ENCODE assay signal across 11 cellular contexts in genomic region chr1:117077267-117077666, GRCh38. TPM values are rescaled to one million over a fixed set of nuclear protein-coding genes. Genes with fewer than 3 reads are reported as not detected.
A peak's percentile ranks its signal among the peaks of the same experiment; 100 is the strongest.
DNase-seq lines count a peak whose midpoint lies in the region; ATAC-seq, FAIRE-seq and TF ChIP-seq lines count a peak whose summit lies in the region.
"Had no signal": no experiment of that assay in that cellular context is flagged by ENCODE, and none has a peak within 500 bp of the region (broad histone marks: within the 10 kb centered on the region; RNA-seq: fewer than 3 reads in every experiment).

No MANE protein-coding gene starts in this region.

- H3K9me2 ChIP-seq in Karpas-422 (replicated peaks; ENCODE audit: insufficient read depth, low read length): no peaks in the 10 kb centered on the region

- no TSS peak for BruUV-seq in K562 (replicated peaks; lab: Mats Ljungman, UMichigan)

- H3K79me2 ChIP-seq in K562 (ENCODE audit: control insufficient read depth, insufficient read depth, low read length): no peaks in the 10 kb centered on the region
- H3K79me2 ChIP-seq in Karpas-422 (ENCODE audit: low read length): peaks cover 19% of the 10 kb centered on the region; the same call in 1 of the 2 replicates

- no peak for TF ChIP-seq CTCF in RWPE1 (conservative IDR thresholded peaks at IDR 0.05; ENCODE audit: low read depth)
- TF ChIP-seq CTCF in K562 (IDR thresholded peaks at IDR 0.05 in 2 of 3, conservative IDR thresholded peaks at IDR 0.05 in 1 of 3; ENCODE audit: insufficient read depth in 2 of 3, low read depth in 1 of 3, low read length in 3 of 3): no peak
- no peak for TF ChIP-seq CTCF in psoas muscle (IDR thresholded peaks at IDR 0.05)
- no peak for TF ChIP-seq CTCF in spleen (IDR thresholded peaks at IDR 0.05 in 8 of 11, conservative IDR thresholded peaks at IDR 0.05 in 3 of 11)
- TF ChIP-seq CTCF in GM20000 (IDR thresholded peaks at IDR 0.05; ENCODE audit: extremely low read depth, missing control alignments): no peak

- H3K9ac ChIP-seq in K562 (ENCODE audit: insufficient read depth in 1 of 2, low read depth in 2 of 2, low read length in 2 of 2): no peak overlapping the region
- no peak overlapping the region for H3K9ac ChIP-seq in Karpas-422 (ENCODE audit: low read length)

- H3K4me1 ChIP-seq in K562 (replicated peaks in 1 of 2; ENCODE audit: control insufficient read depth in 2 of 2, insufficient read depth in 2 of 2, low read length in 2 of 2): no peaks in the 10 kb centered on the region
- no peaks in the 10 kb centered on the region for H3K4me1 ChIP-seq in psoas muscle
- H3K4me1 ChIP-seq in spleen: no peaks in the 10 kb centered on the region
- H3K4me1 ChIP-seq in Karpas-422 (ENCODE audit: low read length): no peaks in the 10 kb centered on the region
- H3K4me1 ChIP-seq: upper lobe of left lung had no signal

- in situ Hi-C loops in K562 (cut with MboI): loop anchor here (5.0 kb wide), 1 partner anchor 210 kb away; no protein-coding TSS in a partner anchor
- in situ Hi-C loops in KBM-7 (cut with MboI; ENCODE audit: low pct_unique_long_range_greater_than_20kb, low sequenced_read_pairs): loop anchor here (25.0 kb wide), 1 partner anchor 210 kb away; no protein-coding TSS in a partner anchor

- TF ChIP-seq EP300 in K562 (IDR thresholded peaks at IDR 0.05; ENCODE audit: low read length): no peak

- POLR2A ChIA-PET in RWPE1 (lab: Yijun Ruan, JAX; ENCODE audit: low non-redundant PET): no interaction called here
- POLR2A ChIA-PET in K562 (lab: Yijun Ruan, JAX): interaction anchor here (0.9 to 1.3 kb wide), 2 partner anchors 9 to 17 kb away, joined by 3 read pairs; partner anchors contain the start of gene TTF2

- H3K27ac ChIP-seq in RWPE1 (no peak overlapping the region), K562 (ENCODE audit: extremely low read depth, low read depth, low read length) (no peak overlapping the region), psoas muscle (no peak overlapping the region), spleen (no peak overlapping the region), Karpas-422 (ENCODE audit: low read length) (no peak overlapping the region)
- H3K27ac ChIP-seq: upper lobe of left lung had no signal

- H3K36me3 ChIP-seq in K562 (ENCODE audit: control insufficient read depth, insufficient read depth, low read length) (peaks cover 92% of the 10 kb centered on the region), psoas muscle (ENCODE audit: insufficient read depth in 1 of 2, low read depth in 1 of 2) (peaks cover 0 to 69% of the 10 kb centered on the region in 2 donors), spleen (peaks cover 0 to 100% (median 71%) of the 10 kb centered on the region in 6 donors), Karpas-422 (ENCODE audit: insufficient read depth, low read length) (peaks cover 82% of the 10 kb centered on the region)

- H3K4me2 ChIP-seq in K562 (ENCODE audit: insufficient read depth, low read length) (no peak overlapping the region), Karpas-422 (ENCODE audit: low read depth, low read length, poor library complexity, severe bottlenecking) (no peak overlapping the region)
- H3K4me2 ChIP-seq: GM23338 had no signal

- H3K9me1 ChIP-seq in K562 (ENCODE audit: control insufficient read depth, insufficient read depth, low read length): no peaks in the 10 kb centered on the region

- no peak for FAIRE-seq in K562 (lab: Jason Lieb, UNC)

- no peak for TF ChIP-seq RAD21 in K562 (CRISPR knock-in tag; conservative IDR thresholded peaks at IDR 0.05 in 1 of 2, IDR thresholded peaks at IDR 0.05 in 1 of 2)

- H2AFZ ChIP-seq in K562 (ENCODE audit: low read depth, low read length): no peak overlapping the region
- no peak overlapping the region for H2AFZ ChIP-seq in Karpas-422 (ENCODE audit: low read length)
- H2AFZ ChIP-seq: GM23338 had no signal

- peak; percentile 86 for DNase-seq in EL
- peak; percentile 73 for DNase-seq in RWPE1 (ENCODE audit: low spot score)
- DNase-seq in K562 (ENCODE audit: extremely low read depth in 1 of 4, low spot score in 3 of 4): no peak
- no peak for DNase-seq in psoas muscle
- DNase-seq in spleen: no peak
- no peak for DNase-seq in Karpas-422
- DNase-seq in GM20000 (ENCODE audit: low spot score): no peak
- DNase-seq in KBM-7: no peak
- DNase-seq: upper lobe of left lung had no signal

- no peak for TF ChIP-seq POLR2A in K562 (conservative IDR thresholded peaks at IDR 0.05)
- no peak for TF ChIP-seq POLR2A in spleen (IDR thresholded peaks at IDR 0.05)

- H3K27me3 ChIP-seq in K562 (ENCODE audit: control insufficient read depth in 2 of 2, insufficient read depth in 2 of 2, low read length in 2 of 2) (no peaks in the 10 kb centered on the region), psoas muscle (ENCODE audit: insufficient read depth in 3 of 3, low read length in 2 of 3) (no peaks in the 10 kb centered on the region), spleen (replicated peaks in 1 of 7) (no peaks in the 10 kb centered on the region), Karpas-422 (ENCODE audit: low read length) (no peaks in the 10 kb centered on the region)
- H3K27me3 ChIP-seq: upper lobe of left lung had no signal

- H3K4me3 ChIP-seq in K562 (no peak overlapping the region), psoas muscle (no peak overlapping the region), spleen (no peak overlapping the region), Karpas-422 (ENCODE audit: low read length) (no peak overlapping the region)
- H3K4me3 ChIP-seq: GM23338, upper lobe of left lung had no signal

- H3K9me3 ChIP-seq in K562 (replicated peaks; ENCODE audit: control insufficient read depth, insufficient read depth, low read depth, low read length) (no peaks in the 10 kb centered on the region), psoas muscle (no peaks in the 10 kb centered on the region), spleen (no peaks in the 10 kb centered on the region), Karpas-422 (ENCODE audit: low read length) (no peaks in the 10 kb centered on the region)
- H3K9me3 ChIP-seq: upper lobe of left lung had no signal

- no peaks in the 10 kb centered on the region for H4K20me1 ChIP-seq in K562 (replicated peaks; ENCODE audit: control insufficient read depth, insufficient read depth, low read length)
- H4K20me1 ChIP-seq in Karpas-422 (ENCODE audit: insufficient read depth, low read depth, low read length): no peaks in the 10 kb centered on the region

- WGBS in K562 (ENCODE audit: insufficient coverage, low coverage, missing lambda C conversion rate): 51% methylated on average over 3 of the region's 3 CpGs
- 63 to 84% (median 76%) methylated on average over 3 of the region's 3 CpGs for WGBS in psoas muscle, 3 donors
- 47 to 69% (median 60%) methylated on average over 3 of the region's 3 CpGs for WGBS in spleen, 5 donors

- ATAC-seq in K562 (no peak), psoas muscle (peak in 3 of 4 donors; percentile 37 to 66 (median 58))
- ATAC-seq: GM23338, Right ventricle myocardium inferior had no signal

- CTCF ChIA-PET in RWPE1 (lab: Yijun Ruan, JAX): interaction anchor here (0.7 to 1.1 kb wide), 2 partner anchors 9 to 595 kb away, joined by 3 read pairs; no protein-coding TSS in a partner anchor
- CTCF ChIA-PET in K562 (lab: Yijun Ruan, JAX; ENCODE audit: low intra/inter-chr PET ratio): no interaction called here

- intact Hi-C loops in K562 (cut with micrococcal nuclease): no loop called here
- intact Hi-C loops in psoas muscle (cut with DNase I): no loop called here
- intact Hi-C loops in spleen (cut with DNase I; ENCODE audit: low total_unique reads): no loop called here

RNA-seq across cellular contexts. Expression of gene TTF2, which starts 17.1 kb away (rescaled TPM):
- total RNA-seq in K562 (2011; cell fraction: chromatin; rRNA removed; ENCODE audit: low replicate concordance): 122 and 267 TPM in 2 replicates
- total RNA-seq in K562 (2011; cell fraction: nucleolus; rRNA removed): 62.4 and 74.7 TPM in 2 replicates
- 84.3 and 104 TPM in 2 replicates for total RNA-seq in K562 (2011; cell fraction: nucleoplasm; rRNA removed)
- total RNA-seq in K562 (2014; rRNA removed) (36.1 and 36.2 TPM in 2 replicates), K562 (2014; rRNA removed; fragmentation: Illumina TruSeq; extraction: Trizol) (61.5 and 69.2 TPM in 2 replicates), K562 (2015; rRNA removed; fragmentation: Illumina TruSeq; extraction: Trizol) (40.0 and 46.1 TPM in 2 replicates), K562 (2021) (62.5 and 63.3 TPM in 2 replicates), psoas muscle (10 to 100 TPM; 14.3 to 27.7 (median 17.1) TPM), spleen (10 to 100 TPM; 16.8 to 36.1 (median 25.4) TPM)
- polyA plus RNA-seq in K562 (2011; rRNA removed) (71.1 and 77.3 TPM in 2 replicates), K562 (2014; fragmentation: Illumina TruSeq; extraction: Trizol) (36.0 and 42.1 TPM in 2 replicates), K562 (2014; fragmentation: Nextera tagmentation; extraction: Ambion mirVana) (10 to 100 TPM in 1 of 2 experiments, 1 to 10 TPM in 1; 9.4 to 10.5 TPM), K562 (2014; rRNA removed) (36.6 and 41.3 TPM in 2 replicates), psoas muscle (1 to 10 TPM; 3.5 to 7.3 (median 7.2) TPM), spleen (1 to 10 TPM; 4.8 to 7.0 (median 5.2) TPM)
- polyA plus RNA-seq in K562 (2011; cell fraction: cytosol; rRNA removed): 24.3 and 30.5 TPM in 2 replicates
- polyA plus RNA-seq in K562 (2011; cell fraction: nucleus; rRNA removed): 108 and 124 TPM in 2 replicates
- polyA plus RNA-seq in K562 (2012): 32.8 and 42.0 TPM in 2 replicates
- polyA minus RNA-seq in K562 (2011; rRNA and poly(A)+ RNA removed): 55.0 and 68.2 TPM in 2 replicates
- polyA minus RNA-seq in K562 (2011; cell fraction: cytosol; rRNA and poly(A)+ RNA removed): 30.9 and 39.0 TPM in 2 replicates
- 48.9 and 88.3 TPM in 2 replicates for polyA minus RNA-seq in K562 (2011; cell fraction: nucleus; rRNA and poly(A)+ RNA removed)
- total RNA-seq in Karpas-422 (2014; rRNA removed; shearing (Covaris generic); ENCODE audit: low replicate concordance): 29.5 and 49.5 TPM in 2 replicates

RNA-seq across cellular contexts. Expression of gene TRIM45, which starts 44.3 kb away (rescaled TPM):
- total RNA-seq in K562 (2011; cell fraction: chromatin; rRNA removed; ENCODE audit: low replicate concordance): 7.6 and 8.0 TPM in 2 replicates
- total RNA-seq in K562 (2011; cell fraction: nucleolus; rRNA removed): 6.8 TPM in 2 replicates
- 7.6 and 7.9 TPM in 2 replicates for total RNA-seq in K562 (2011; cell fraction: nucleoplasm; rRNA removed)
- total RNA-seq in K562 (2014; rRNA removed) (1.9 and 3.1 TPM in 2 replicates), K562 (2014; rRNA removed; fragmentation: Illumina TruSeq; extraction: Trizol) (2.5 and 3.5 TPM in 2 replicates), K562 (2015; rRNA removed; fragmentation: Illumina TruSeq; extraction: Trizol) (2.2 and 2.3 TPM in 2 replicates), K562 (2021) (3.6 and 5.3 TPM in 2 replicates), psoas muscle (10 to 100 TPM in 3 of 4 donors, 1 to 10 TPM in 1; 7.3 to 25.4 (median 13.2) TPM), spleen (1 to 10 TPM; 1.5 to 4.0 (median 1.9) TPM)
- polyA plus RNA-seq in K562 (2011; rRNA removed) (5.5 and 6.2 TPM in 2 replicates), K562 (2014; fragmentation: Illumina TruSeq; extraction: Trizol) (3.8 and 4.1 TPM in 2 replicates), K562 (2014; fragmentation: Nextera tagmentation; extraction: Ambion mirVana) (1 to 10 TPM; 2.5 to 4.3 TPM), K562 (2014; rRNA removed) (4.1 and 5.1 TPM in 2 replicates), psoas muscle (10 to 100 TPM in 1 of 3 donors, 1 to 10 TPM in 2; 3.3 to 17.1 (median 8.4) TPM), spleen (1 to 10 TPM; 1.2 to 8.1 (median 4.4) TPM)
- polyA plus RNA-seq in K562 (2011; cell fraction: cytosol; rRNA removed): 3.9 and 5.6 TPM in 2 replicates
- polyA plus RNA-seq in K562 (2011; cell fraction: nucleus; rRNA removed): 13.0 and 17.4 TPM in 2 replicates
- 2.8 and 3.7 TPM in 2 replicates for polyA plus RNA-seq in K562 (2012)
- polyA minus RNA-seq in K562 (2011; rRNA and poly(A)+ RNA removed): 2.6 and 4.2 TPM in 2 replicates
- polyA minus RNA-seq in K562 (2011; cell fraction: cytosol; rRNA and poly(A)+ RNA removed): 1.2 and 4.9 TPM in 2 replicates
- 2.7 and 3.1 TPM in 2 replicates for polyA minus RNA-seq in K562 (2011; cell fraction: nucleus; rRNA and poly(A)+ RNA removed)
- total RNA-seq in Karpas-422 (2014; rRNA removed; shearing (Covaris generic); ENCODE audit: low replicate concordance): not detected in 2 replicates

Comparison
In these comparisons a context has a peak if more than half of its experiments do, and no peak if none do; other contexts are left out.
1. DNase-seq: peak in EL (single experiment) and RWPE1 (single experiment); none in K562 (0 of 4), psoas muscle (0 of 2), spleen (single experiment), Karpas-422 (single experiment), GM20000 (single experiment) and KBM-7 (single experiment).